In the genomic region with DNA sequence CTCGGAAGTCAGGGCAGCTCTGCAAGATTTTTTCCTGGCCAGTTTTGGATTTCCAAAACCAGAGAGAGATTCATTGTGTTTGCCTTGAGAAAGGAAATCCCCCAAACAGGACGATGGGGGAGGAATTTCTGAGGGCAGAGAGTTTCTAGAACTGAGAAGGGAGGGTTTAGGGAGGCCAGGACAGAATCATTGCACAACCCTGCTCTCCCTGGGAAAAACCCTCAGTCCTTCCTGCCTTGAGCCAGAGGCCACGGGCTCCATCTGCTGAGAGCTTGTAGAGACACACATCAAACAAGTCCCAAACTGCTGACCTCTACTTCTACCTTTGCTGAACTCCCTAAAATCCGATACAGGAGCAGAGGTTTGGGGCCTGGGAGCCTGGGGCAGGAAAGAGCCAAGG, we compare ENCODE assay signal across 8 cellular contexts.
A peak's percentile ranks its signal among the peaks of the same experiment; 100 is the strongest.
DNase-seq lines count a peak whose midpoint lies in the region; ATAC-seq and TF ChIP-seq lines count a peak whose summit lies in the region.

No MANE protein-coding gene starts in this region.

- H3K4me3 ChIP-seq in WI38 (ENCODE audit: low read depth, low read length) (no peak overlapping the region), heart left ventricle (no peak overlapping the region)

- peaks cover 0 to 37% (median 25%) of the 10 kb centered on the region in 12 donors for H3K4me1 ChIP-seq in heart left ventricle

- DNase-seq in GM10248 (ENCODE audit: extremely low spot score) (peak; percentile 69), heart left ventricle (peak; percentile 77 to 92 (median 82)), sciatic nerve (ENCODE audit: low spot score) (peak; percentile 85), HUDEP-2 (lab: John Stamatoyannopoulos, UW; ENCODE audit: unreplicated experiment in 76 of 76) (no peak), NCI-H1930 (lab: John Stamatoyannopoulos, UW) (no peak)

- WGBS in heart left ventricle, 4 donors, result 12 to 28% (median 17%) methylated on average over 4 of the region's 4 CpGs

- no peaks in the 10 kb centered on the region for H3K27me3 ChIP-seq in heart left ventricle

- H3K36me3 ChIP-seq in heart left ventricle, result no peaks in the 10 kb centered on the region

- TF ChIP-seq POLR2A in heart left ventricle (IDR thresholded peaks at IDR 0.05), result no peak

- TF ChIP-seq CTCF in GM10248 (IDR thresholded peaks at IDR 0.05; ENCODE audit: control extremely low read depth, extremely low read depth, low read depth, missing control alignments) (peak; percentile 62), WI38 (IDR thresholded peaks at IDR 0.05; ENCODE audit: low read depth, low read length) (peak; percentile 75), heart left ventricle (IDR thresholded peaks at IDR 0.05) (peak; percentile 48 to 89 (median 72))

- peak overlapping the region; percentile 46 to 92 (median 82) for H3K27ac ChIP-seq in heart left ventricle

- POLR2A ChIA-PET in GM10248 (lab: Yijun Ruan, JAX), result no interaction called here

- intact Hi-C loops in heart left ventricle (cut with DNase I) (loop anchor here in 9 of 10 donors (1.0 to 5.0 kb wide), 5 partner anchors 37 to 356 kb away; no protein-coding TSS in a partner anchor), sciatic nerve (cut with DNase I) (loop anchor here (5.0 kb wide), 1 partner anchor 36 kb away; no protein-coding TSS in a partner anchor)

- H3K9me3 ChIP-seq in heart left ventricle, result no peaks in the 10 kb centered on the region

- CTCF ChIA-PET in GM10248 (lab: Yijun Ruan, JAX), result interaction anchor here (0.6 to 6.9 kb wide), 16 partner anchors 8 to 730 kb away, joined by 3 to 64 read pairs (median 4); a partner anchor contains a TSS

- ATAC-seq in HG02884 (IDR thresholded peaks at IDR 0.05; ENCODE audit: unreplicated experiment), result peak; percentile 80
- ATAC-seq in heart left ventricle, result peak; percentile 94 to 99 (median 97)
- ATAC-seq in sciatic nerve, result peak; percentile 98
- ATAC-seq in GM19397 (IDR thresholded peaks at IDR 0.05; ENCODE audit: unreplicated experiment), result no peak

Comparison
In these comparisons a context has a peak if more than half of its experiments do, and no peak if none do; other contexts are left out.
1. DNase-seq: peak in GM10248 (single experiment), heart left ventricle (5 of 5) and sciatic nerve (single experiment); none in HUDEP-2 (0 of 76) and NCI-H1930 (0 of 2).
2. Peak in every context shown above with its lines, with median percentiles within 50 percentile points of each other: CTCF ChIP-seq.